In the genomic region with DNA sequence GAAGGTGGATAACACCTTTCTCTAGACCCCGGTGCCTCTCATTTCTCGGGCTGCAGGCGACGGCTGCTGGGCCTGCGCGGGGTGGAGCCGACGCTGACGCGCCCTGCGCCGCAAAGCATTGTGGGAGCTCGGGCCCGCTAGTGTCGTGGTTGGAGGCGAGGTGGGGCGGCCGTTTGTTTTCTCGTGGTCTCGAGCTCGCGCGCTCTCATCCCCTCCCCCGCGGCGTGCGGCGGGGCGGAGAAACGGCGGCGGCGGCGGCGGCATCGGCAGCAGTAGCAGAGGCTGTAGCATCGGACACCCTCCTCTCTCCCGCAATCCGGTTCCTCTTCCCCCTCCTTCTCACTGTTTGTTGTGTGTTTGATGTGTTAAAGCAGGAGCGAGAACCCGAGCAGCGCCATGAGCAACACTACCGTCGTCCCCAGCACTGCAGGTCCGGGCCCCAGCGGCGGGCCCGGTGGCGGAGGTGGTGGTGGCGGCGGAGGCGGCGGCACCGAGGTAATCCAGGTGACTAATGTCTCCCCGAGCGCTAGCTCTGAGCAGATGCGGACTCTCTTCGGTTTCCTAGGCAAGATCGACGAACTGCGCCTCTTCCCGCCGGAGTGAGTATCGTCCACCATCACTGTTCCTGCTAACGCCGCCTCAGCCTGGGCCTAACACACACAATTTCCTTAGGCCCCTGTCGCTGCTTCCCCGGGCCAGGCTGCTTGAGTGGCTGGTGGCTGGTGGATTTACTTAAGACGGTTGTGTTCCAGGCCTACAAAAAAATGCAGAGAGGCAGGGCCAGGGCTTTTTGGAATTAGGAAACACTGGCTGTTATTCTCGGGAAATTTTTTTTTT, we compare ENCODE assay signal across 1 cellular context.
TF ChIP-seq lines count a peak whose summit lies in the region.

A gene with protein sequence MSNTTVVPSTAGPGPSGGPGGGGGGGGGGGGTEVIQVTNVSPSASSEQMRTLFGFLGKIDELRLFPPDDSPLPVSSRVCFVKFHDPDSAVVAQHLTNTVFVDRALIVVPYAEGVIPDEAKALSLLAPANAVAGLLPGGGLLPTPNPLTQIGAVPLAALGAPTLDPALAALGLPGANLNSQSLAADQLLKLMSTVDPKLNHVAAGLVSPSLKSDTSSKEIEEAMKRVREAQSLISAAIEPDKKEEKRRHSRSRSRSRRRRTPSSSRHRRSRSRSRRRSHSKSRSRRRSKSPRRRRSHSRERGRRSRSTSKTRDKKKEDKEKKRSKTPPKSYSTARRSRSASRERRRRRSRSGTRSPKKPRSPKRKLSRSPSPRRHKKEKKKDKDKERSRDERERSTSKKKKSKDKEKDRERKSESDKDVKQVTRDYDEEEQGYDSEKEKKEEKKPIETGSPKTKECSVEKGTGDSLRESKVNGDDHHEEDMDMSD (plus strand): TSS at position 140 of the 837 bp plus-strand sequence. CDS start 257 bp downstream, at position 397.

TF ChIP-seq in K562, 482 proteins besides CTCF, POLR2A, EP300 and RAD21 (continued from another document and continues in another):
- peak; percentile 90 for TF ChIP-seq MYC (IDR thresholded peaks at IDR 0.05; ENCODE audit: low read depth, low read length)
- peak; percentile 86 for TF ChIP-seq MYC (CRISPR knock-in tag; IDR thresholded peaks at IDR 0.05; ENCODE audit: borderline replicate concordance, low read depth)
- no peak for TF ChIP-seq ZNF347 (CRISPR knock-in tag; IDR thresholded peaks at IDR 0.05; ENCODE audit: low read depth)
- TF ChIP-seq, protein P1, sequence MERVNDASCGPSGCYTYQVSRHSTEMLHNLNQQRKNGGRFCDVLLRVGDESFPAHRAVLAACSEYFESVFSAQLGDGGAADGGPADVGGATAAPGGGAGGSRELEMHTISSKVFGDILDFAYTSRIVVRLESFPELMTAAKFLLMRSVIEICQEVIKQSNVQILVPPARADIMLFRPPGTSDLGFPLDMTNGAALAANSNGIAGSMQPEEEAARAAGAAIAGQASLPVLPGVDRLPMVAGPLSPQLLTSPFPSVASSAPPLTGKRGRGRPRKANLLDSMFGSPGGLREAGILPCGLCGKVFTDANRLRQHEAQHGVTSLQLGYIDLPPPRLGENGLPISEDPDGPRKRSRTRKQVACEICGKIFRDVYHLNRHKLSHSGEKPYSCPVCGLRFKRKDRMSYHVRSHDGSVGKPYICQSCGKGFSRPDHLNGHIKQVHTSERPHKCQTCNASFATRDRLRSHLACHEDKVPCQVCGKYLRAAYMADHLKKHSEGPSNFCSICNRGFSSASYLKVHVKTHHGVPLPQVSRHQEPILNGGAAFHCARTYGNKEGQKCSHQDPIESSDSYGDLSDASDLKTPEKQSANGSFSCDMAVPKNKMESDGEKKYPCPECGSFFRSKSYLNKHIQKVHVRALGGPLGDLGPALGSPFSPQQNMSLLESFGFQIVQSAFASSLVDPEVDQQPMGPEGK (CRISPR knock-in tag; IDR thresholded peaks at IDR 0.05; ENCODE audit: borderline replicate concordance) = 0 out of 2 replicates have a peak, but pooled peaks have one; percentile 27
- TF ChIP-seq HMG20B (CRISPR knock-in tag; IDR thresholded peaks at IDR 0.05) = no peak
- TF ChIP-seq E2F3 (CRISPR knock-in tag; IDR thresholded peaks at IDR 0.05) = no peak
- no peak for TF ChIP-seq RFX1 (IDR thresholded peaks at IDR 0.05)
- no peak for TF ChIP-seq C11orf30 (IDR thresholded peaks at IDR 0.05; ENCODE audit: low read depth)
- TF ChIP-seq HDAC1 (IDR thresholded peaks at IDR 0.05) = peak in 1 of 2 experiments; percentile 76; a peak in 2 of 4 replicates
- no peak for TF ChIP-seq SIRT6 (IDR thresholded peaks at IDR 0.05; ENCODE audit: low read depth, low read length)
- peak; percentile 95 for TF ChIP-seq CXXC5 (CRISPR knock-in tag; IDR thresholded peaks at IDR 0.05)
- peak; percentile 86 for TF ChIP-seq ZNF143 (CRISPR knock-in tag; IDR thresholded peaks at IDR 0.05)
- TF ChIP-seq ZNF217 (CRISPR knock-in tag; IDR thresholded peaks at IDR 0.05) = no peak
- TF ChIP-seq HDAC3 (IDR thresholded peaks at IDR 0.05; ENCODE audit: borderline replicate concordance, partially characterized antibody) = no peak
- no peak for TF ChIP-seq HMG20A (CRISPR knock-in tag; conservative IDR thresholded peaks at IDR 0.05)
- peak; percentile 86 for TF ChIP-seq TAF1 (IDR thresholded peaks at IDR 0.05; ENCODE audit: control insufficient read depth, extremely low read depth, insufficient read depth, low read length, severe bottlenecking)
- no peak for TF ChIP-seq ZNF445 (CRISPR knock-in tag; IDR thresholded peaks at IDR 0.05; ENCODE audit: low read depth)
- TF ChIP-seq KDM4B (IDR thresholded peaks at IDR 0.05; ENCODE audit: borderline replicate concordance in 2 of 2, low read depth in 1 of 2) = no peak
- peak; percentile 15; the same call in 1 of the 2 replicates for TF ChIP-seq NCOA1 (IDR thresholded peaks at IDR 0.05; ENCODE audit: low read depth)
- TF ChIP-seq CHD2 (IDR thresholded peaks at IDR 0.05; ENCODE audit: low read depth, low read length) = peak; percentile 74
- TF ChIP-seq RNF2 (IDR thresholded peaks at IDR 0.05) = peak; percentile 71
- TF ChIP-seq, protein P2, sequence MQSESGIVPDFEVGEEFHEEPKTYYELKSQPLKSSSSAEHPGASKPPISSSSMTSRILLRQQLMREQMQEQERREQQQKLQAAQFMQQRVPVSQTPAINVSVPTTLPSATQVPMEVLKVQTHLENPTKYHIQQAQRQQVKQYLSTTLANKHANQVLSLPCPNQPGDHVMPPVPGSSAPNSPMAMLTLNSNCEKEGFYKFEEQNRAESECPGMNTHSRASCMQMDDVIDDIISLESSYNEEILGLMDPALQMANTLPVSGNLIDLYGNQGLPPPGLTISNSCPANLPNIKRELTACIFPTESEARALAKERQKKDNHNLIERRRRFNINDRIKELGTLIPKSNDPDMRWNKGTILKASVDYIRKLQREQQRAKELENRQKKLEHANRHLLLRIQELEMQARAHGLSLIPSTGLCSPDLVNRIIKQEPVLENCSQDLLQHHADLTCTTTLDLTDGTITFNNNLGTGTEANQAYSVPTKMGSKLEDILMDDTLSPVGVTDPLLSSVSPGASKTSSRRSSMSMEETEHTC (IDR thresholded peaks at IDR 0.05) = peak; percentile 76; the same call in 1 of the 2 replicates
- TF ChIP-seq, protein P3, sequence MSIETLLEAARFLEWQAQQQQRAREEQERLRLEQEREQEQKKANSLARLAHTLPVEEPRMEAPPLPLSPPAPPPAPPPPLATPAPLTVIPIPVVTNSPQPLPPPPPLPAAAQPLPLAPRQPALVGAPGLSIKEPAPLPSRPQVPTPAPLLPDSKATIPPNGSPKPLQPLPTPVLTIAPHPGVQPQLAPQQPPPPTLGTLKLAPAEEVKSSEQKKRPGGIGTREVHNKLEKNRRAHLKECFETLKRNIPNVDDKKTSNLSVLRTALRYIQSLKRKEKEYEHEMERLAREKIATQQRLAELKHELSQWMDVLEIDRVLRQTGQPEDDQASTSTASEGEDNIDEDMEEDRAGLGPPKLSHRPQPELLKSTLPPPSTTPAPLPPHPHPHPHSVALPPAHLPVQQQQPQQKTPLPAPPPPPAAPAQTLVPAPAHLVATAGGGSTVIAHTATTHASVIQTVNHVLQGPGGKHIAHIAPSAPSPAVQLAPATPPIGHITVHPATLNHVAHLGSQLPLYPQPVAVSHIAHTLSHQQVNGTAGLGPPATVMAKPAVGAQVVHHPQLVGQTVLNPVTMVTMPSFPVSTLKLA (conservative IDR thresholded peaks at IDR 0.05) = peak; percentile 82 to 93
- peak; percentile 43; the same call in 1 of the 2 replicates for TF ChIP-seq TAF7 (tag; IDR thresholded peaks at IDR 0.05)
- peak; percentile 66; the same call in 1 of the 2 replicates for TF ChIP-seq BRD4 (IDR thresholded peaks at IDR 0.05)
- no peak for TF ChIP-seq NELFE (IDR thresholded peaks at IDR 0.05; ENCODE audit: insufficient read depth, insufficient read length)
- TF ChIP-seq ZNF780A (CRISPR knock-in tag; IDR thresholded peaks at IDR 0.05) = no peak
- TF ChIP-seq, protein P4, sequence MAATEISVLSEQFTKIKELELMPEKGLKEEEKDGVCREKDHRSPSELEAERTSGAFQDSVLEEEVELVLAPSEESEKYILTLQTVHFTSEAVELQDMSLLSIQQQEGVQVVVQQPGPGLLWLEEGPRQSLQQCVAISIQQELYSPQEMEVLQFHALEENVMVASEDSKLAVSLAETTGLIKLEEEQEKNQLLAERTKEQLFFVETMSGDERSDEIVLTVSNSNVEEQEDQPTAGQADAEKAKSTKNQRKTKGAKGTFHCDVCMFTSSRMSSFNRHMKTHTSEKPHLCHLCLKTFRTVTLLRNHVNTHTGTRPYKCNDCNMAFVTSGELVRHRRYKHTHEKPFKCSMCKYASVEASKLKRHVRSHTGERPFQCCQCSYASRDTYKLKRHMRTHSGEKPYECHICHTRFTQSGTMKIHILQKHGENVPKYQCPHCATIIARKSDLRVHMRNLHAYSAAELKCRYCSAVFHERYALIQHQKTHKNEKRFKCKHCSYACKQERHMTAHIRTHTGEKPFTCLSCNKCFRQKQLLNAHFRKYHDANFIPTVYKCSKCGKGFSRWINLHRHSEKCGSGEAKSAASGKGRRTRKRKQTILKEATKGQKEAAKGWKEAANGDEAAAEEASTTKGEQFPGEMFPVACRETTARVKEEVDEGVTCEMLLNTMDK (IDR thresholded peaks at IDR 0.05; ENCODE audit: borderline replicate concordance, insufficient read depth, low read depth, low read length, poor library complexity, severe bottlenecking) = no peak
- TF ChIP-seq ZNF23 (CRISPR knock-in tag; IDR thresholded peaks at IDR 0.05) = no peak
- no peak for TF ChIP-seq XRCC4 (IDR thresholded peaks at IDR 0.05; ENCODE audit: extremely low read depth, insufficient read depth, insufficient read length)
- TF ChIP-seq FOXK2 (conservative IDR thresholded peaks at IDR 0.05 in 1 of 2, IDR thresholded peaks at IDR 0.05 in 1 of 2; ENCODE audit: low read depth in 2 of 2) = peak; percentile 58 to 62; a peak in 1 of 4 replicates
- TF ChIP-seq, protein P5, sequence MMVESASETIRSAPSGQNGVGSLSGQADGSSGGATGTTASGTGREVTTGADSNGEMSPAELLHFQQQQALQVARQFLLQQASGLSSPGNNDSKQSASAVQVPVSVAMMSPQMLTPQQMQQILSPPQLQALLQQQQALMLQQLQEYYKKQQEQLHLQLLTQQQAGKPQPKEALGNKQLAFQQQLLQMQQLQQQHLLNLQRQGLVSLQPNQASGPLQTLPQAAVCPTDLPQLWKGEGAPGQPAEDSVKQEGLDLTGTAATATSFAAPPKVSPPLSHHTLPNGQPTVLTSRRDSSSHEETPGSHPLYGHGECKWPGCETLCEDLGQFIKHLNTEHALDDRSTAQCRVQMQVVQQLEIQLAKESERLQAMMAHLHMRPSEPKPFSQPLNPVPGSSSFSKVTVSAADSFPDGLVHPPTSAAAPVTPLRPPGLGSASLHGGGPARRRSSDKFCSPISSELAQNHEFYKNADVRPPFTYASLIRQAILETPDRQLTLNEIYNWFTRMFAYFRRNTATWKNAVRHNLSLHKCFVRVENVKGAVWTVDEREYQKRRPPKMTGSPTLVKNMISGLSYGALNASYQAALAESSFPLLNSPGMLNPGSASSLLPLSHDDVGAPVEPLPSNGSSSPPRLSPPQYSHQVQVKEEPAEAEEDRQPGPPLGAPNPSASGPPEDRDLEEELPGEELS (CRISPR knock-in tag; IDR thresholded peaks at IDR 0.05; ENCODE audit: borderline replicate concordance) = no peak
- TF ChIP-seq, protein P6, sequence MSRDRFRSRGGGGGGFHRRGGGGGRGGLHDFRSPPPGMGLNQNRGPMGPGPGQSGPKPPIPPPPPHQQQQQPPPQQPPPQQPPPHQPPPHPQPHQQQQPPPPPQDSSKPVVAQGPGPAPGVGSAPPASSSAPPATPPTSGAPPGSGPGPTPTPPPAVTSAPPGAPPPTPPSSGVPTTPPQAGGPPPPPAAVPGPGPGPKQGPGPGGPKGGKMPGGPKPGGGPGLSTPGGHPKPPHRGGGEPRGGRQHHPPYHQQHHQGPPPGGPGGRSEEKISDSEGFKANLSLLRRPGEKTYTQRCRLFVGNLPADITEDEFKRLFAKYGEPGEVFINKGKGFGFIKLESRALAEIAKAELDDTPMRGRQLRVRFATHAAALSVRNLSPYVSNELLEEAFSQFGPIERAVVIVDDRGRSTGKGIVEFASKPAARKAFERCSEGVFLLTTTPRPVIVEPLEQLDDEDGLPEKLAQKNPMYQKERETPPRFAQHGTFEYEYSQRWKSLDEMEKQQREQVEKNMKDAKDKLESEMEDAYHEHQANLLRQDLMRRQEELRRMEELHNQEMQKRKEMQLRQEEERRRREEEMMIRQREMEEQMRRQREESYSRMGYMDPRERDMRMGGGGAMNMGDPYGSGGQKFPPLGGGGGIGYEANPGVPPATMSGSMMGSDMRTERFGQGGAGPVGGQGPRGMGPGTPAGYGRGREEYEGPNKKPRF (IDR thresholded peaks at IDR 0.05; ENCODE audit: low read depth, low read length) = no peak
- no peak for TF ChIP-seq RAD51 (IDR thresholded peaks at IDR 0.05; ENCODE audit: borderline replicate concordance, low read depth)
- TF ChIP-seq SPI1 (IDR thresholded peaks at IDR 0.05; ENCODE audit: borderline replicate concordance, low read depth, low read length) = no peak
- no peak for TF ChIP-seq PURB (CRISPR knock-in tag; IDR thresholded peaks at IDR 0.05; ENCODE audit: low read depth)
- TF ChIP-seq, protein P7, sequence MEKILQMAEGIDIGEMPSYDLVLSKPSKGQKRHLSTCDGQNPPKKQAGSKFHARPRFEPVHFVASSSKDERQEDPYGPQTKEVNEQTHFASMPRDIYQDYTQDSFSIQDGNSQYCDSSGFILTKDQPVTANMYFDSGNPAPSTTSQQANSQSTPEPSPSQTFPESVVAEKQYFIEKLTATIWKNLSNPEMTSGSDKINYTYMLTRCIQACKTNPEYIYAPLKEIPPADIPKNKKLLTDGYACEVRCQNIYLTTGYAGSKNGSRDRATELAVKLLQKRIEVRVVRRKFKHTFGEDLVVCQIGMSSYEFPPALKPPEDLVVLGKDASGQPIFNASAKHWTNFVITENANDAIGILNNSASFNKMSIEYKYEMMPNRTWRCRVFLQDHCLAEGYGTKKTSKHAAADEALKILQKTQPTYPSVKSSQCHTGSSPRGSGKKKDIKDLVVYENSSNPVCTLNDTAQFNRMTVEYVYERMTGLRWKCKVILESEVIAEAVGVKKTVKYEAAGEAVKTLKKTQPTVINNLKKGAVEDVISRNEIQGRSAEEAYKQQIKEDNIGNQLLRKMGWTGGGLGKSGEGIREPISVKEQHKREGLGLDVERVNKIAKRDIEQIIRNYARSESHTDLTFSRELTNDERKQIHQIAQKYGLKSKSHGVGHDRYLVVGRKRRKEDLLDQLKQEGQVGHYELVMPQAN (IDR thresholded peaks at IDR 0.05; ENCODE audit: borderline replicate concordance) = peak; percentile 72; the same call in 1 of the 2 replicates
- TF ChIP-seq, protein P8, sequence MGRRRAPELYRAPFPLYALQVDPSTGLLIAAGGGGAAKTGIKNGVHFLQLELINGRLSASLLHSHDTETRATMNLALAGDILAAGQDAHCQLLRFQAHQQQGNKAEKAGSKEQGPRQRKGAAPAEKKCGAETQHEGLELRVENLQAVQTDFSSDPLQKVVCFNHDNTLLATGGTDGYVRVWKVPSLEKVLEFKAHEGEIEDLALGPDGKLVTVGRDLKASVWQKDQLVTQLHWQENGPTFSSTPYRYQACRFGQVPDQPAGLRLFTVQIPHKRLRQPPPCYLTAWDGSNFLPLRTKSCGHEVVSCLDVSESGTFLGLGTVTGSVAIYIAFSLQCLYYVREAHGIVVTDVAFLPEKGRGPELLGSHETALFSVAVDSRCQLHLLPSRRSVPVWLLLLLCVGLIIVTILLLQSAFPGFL (CRISPR knock-in tag; IDR thresholded peaks at IDR 0.05) = no peak
- TF ChIP-seq, protein P9, sequence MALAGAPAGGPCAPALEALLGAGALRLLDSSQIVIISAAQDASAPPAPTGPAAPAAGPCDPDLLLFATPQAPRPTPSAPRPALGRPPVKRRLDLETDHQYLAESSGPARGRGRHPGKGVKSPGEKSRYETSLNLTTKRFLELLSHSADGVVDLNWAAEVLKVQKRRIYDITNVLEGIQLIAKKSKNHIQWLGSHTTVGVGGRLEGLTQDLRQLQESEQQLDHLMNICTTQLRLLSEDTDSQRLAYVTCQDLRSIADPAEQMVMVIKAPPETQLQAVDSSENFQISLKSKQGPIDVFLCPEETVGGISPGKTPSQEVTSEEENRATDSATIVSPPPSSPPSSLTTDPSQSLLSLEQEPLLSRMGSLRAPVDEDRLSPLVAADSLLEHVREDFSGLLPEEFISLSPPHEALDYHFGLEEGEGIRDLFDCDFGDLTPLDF (CRISPR knock-in tag; IDR thresholded peaks at IDR 0.05) = no peak; the same call in 1 of the 2 replicates
